In genomic region chr10:102757323-102757722, GRCh38 we compare ENCODE assay signal across 19 cellular contexts. TPM values are rescaled to one million over a fixed set of nuclear protein-coding genes. Genes with fewer than 3 reads are reported as not detected.
DNase-seq lines count a peak whose midpoint lies in the region; ATAC-seq and TF ChIP-seq lines count a peak whose summit lies in the region.
"Had no signal": no experiment of that assay in that cellular context is flagged by ENCODE, and none has a peak within 500 bp of the region (broad histone marks: within the 10 kb centered on the region; RNA-seq: fewer than 3 reads in every experiment).

No MANE protein-coding gene starts in this region.

- H3K9me3 ChIP-seq in tibial artery: no peaks in the 10 kb centered on the region
- H3K9me3 ChIP-seq: MG63 had no signal

- H3K36me3 Mint-ChIP-seq in activated CD8-positive, alpha-beta T cell treated with anti-CD3 and anti-CD28 coated beads, Interleukin-2, amount 10 ng/mL, durations not matched to agents 7 days and 5 days (ENCODE audit: low read depth): peaks cover 18% of the 10 kb centered on the region
- H3K36me3 Mint-ChIP-seq in activated CD8-positive, alpha-beta T cell treated with anti-CD3 and anti-CD28 coated beads for 36 hours (ENCODE audit: low read depth): peaks cover 14% of the 10 kb centered on the region
- H3K36me3 Mint-ChIP-seq in chondrocyte (ENCODE audit: low read depth): peaks cover 1% of the 10 kb centered on the region
- H3K36me3 Mint-ChIP-seq in naive thymus-derived CD8-positive, alpha-beta T cell: peaks cover 0 to 26% (median 5%) of the 10 kb centered on the region in 3 donors

- peaks cover 36% of the 10 kb centered on the region for H3K4me1 Mint-ChIP-seq in activated CD8-positive, alpha-beta T cell treated with anti-CD3 and anti-CD28 coated beads, Interleukin-2, amount 10 ng/mL, durations not matched to agents 7 days and 5 days (ENCODE audit: low read depth)
- H3K4me1 Mint-ChIP-seq in activated CD8-positive, alpha-beta T cell treated with anti-CD3 and anti-CD28 coated beads for 36 hours (ENCODE audit: low read depth): peaks cover 39% of the 10 kb centered on the region
- H3K4me1 Mint-ChIP-seq in chondrocyte (ENCODE audit: low read depth): peaks cover 75% of the 10 kb centered on the region
- peaks cover 24 to 52% (median 46%) of the 10 kb centered on the region in 4 donors for H3K4me1 Mint-ChIP-seq in naive thymus-derived CD8-positive, alpha-beta T cell

- H3K9me3 Mint-ChIP-seq in activated CD8-positive, alpha-beta T cell treated with anti-CD3 and anti-CD28 coated beads, Interleukin-2, amount 10 ng/mL, durations not matched to agents 7 days and 5 days (ENCODE audit: insufficient read depth): no peaks in the 10 kb centered on the region
- H3K9me3 Mint-ChIP-seq in activated CD8-positive, alpha-beta T cell treated with anti-CD3 and anti-CD28 coated beads for 36 hours: peaks cover 2% of the 10 kb centered on the region
- H3K9me3 Mint-ChIP-seq in chondrocyte (ENCODE audit: low read depth): no peaks in the 10 kb centered on the region
- H3K9me3 Mint-ChIP-seq in naive thymus-derived CD8-positive, alpha-beta T cell: peaks cover 0 to 4% (median 0%) of the 10 kb centered on the region in 9 donors

- in situ Hi-C loops in ACHN (cut with HindIII; ENCODE audit: low pct_ligation_motif_present, low pct_unique_long_range_greater_than_20kb, low sequenced_read_pairs): no loop called here

- no peak for DNase-seq in activated CD8-positive, alpha-beta T cell treated with anti-CD3 and anti-CD28 coated beads, Interleukin-2, amount 10 ng/mL, durations not matched to agents 7 days and 5 days
- DNase-seq in activated CD8-positive, alpha-beta T cell treated with anti-CD3 and anti-CD28 coated beads for 36 hours: no peak
- DNase-seq in chondrocyte (ENCODE audit: low spot score) (no peak), tibial artery (no peak), NCI-H2107 treated with DMSO at 0.1 percent for 48 hours (lab: John Stamatoyannopoulos, UW; ENCODE audit: unreplicated experiment) (no peak), ACHN (no peak), EL (no peak)
- DNase-seq in naive thymus-derived CD8-positive, alpha-beta T cell: no peak
- DNase-seq: 8988T, GF-D8, GOT3, MG63, NCI-H1105, NCI-H1694, NCI-H226, NCI-H524 treated with DMSO at 0.1 percent for 48 hours, SIG-M5 had no signal

- no peaks in the 10 kb centered on the region for H3K27me3 ChIP-seq in tibial artery
- H3K27me3 ChIP-seq: BLaER1, MG63 had no signal

- H3K36me3 ChIP-seq in tibial artery: no peaks in the 10 kb centered on the region

- intact Hi-C loops in activated CD8-positive, alpha-beta T cell treated with anti-CD3 and anti-CD28 coated beads for 36 hours (cut with micrococcal nuclease): no loop called here
- intact Hi-C loops in tibial artery (cut with DNase I; ENCODE audit: low total_unique reads): no loop called here

- H3K27me3 Mint-ChIP-seq in activated CD8-positive, alpha-beta T cell treated with anti-CD3 and anti-CD28 coated beads, Interleukin-2, amount 10 ng/mL, durations not matched to agents 7 days and 5 days (ENCODE audit: low read depth): no peaks in the 10 kb centered on the region
- H3K27me3 Mint-ChIP-seq in activated CD8-positive, alpha-beta T cell treated with anti-CD3 and anti-CD28 coated beads for 36 hours: no peaks in the 10 kb centered on the region
- H3K27me3 Mint-ChIP-seq in chondrocyte (ENCODE audit: low read depth): no peaks in the 10 kb centered on the region
- H3K27me3 Mint-ChIP-seq in naive thymus-derived CD8-positive, alpha-beta T cell: no peaks in the 10 kb centered on the region

- peak overlapping the region; percentile 13 to 83 for H3K27ac ChIP-seq in tibial artery
- H3K27ac ChIP-seq: BLaER1, KMS-11 had no signal

- no peak overlapping the region for H3K4me3 ChIP-seq in tibial artery
- H3K4me3 ChIP-seq: BLaER1, MG63 had no signal

- no peak overlapping the region for H3K27ac Mint-ChIP-seq in activated CD8-positive, alpha-beta T cell treated with anti-CD3 and anti-CD28 coated beads, Interleukin-2, amount 10 ng/mL, durations not matched to agents 7 days and 5 days
- no peak overlapping the region for H3K27ac Mint-ChIP-seq in activated CD8-positive, alpha-beta T cell treated with anti-CD3 and anti-CD28 coated beads for 36 hours
- peak overlapping the region; percentile 51 for H3K27ac Mint-ChIP-seq in chondrocyte (ENCODE audit: unreplicated experiment)
- H3K27ac Mint-ChIP-seq in naive thymus-derived CD8-positive, alpha-beta T cell: peak overlapping the region in 7 of 10 donors; percentile 19 to 87 (median 51)

- CTCF ChIA-PET in activated CD8-positive, alpha-beta T cell treated with anti-CD3 and anti-CD28 coated beads, Interleukin-2, amount 10 ng/mL, durations not matched to agents 7 days and 5 days (lab: Charles Lee): no interaction called here
- CTCF ChIA-PET in activated CD8-positive, alpha-beta T cell treated with anti-CD3 and anti-CD28 coated beads for 36 hours (lab: Charles Lee): no interaction called here

- TF ChIP-seq CTCF in activated CD8-positive, alpha-beta T cell treated with anti-CD3 and anti-CD28 coated beads for 36 hours (IDR thresholded peaks at IDR 0.05): no peak
- TF ChIP-seq CTCF in chondrocyte (IDR thresholded peaks at IDR 0.05) (no peak), tibial artery (IDR thresholded peaks at IDR 0.05) (no peak)

- H3K4me1 ChIP-seq in tibial artery: peaks cover 7 to 97% (median 39%) of the 10 kb centered on the region in 4 donors

- H3K4me3 Mint-ChIP-seq in activated CD8-positive, alpha-beta T cell treated with anti-CD3 and anti-CD28 coated beads, Interleukin-2, amount 10 ng/mL, durations not matched to agents 7 days and 5 days: no peak overlapping the region
- no peak overlapping the region for H3K4me3 Mint-ChIP-seq in activated CD8-positive, alpha-beta T cell treated with anti-CD3 and anti-CD28 coated beads for 36 hours
- H3K4me3 Mint-ChIP-seq in chondrocyte (ENCODE audit: unreplicated experiment): no peak overlapping the region
- no peak overlapping the region for H3K4me3 Mint-ChIP-seq in naive thymus-derived CD8-positive, alpha-beta T cell

- POLR2A ChIA-PET in activated CD8-positive, alpha-beta T cell treated with anti-CD3 and anti-CD28 coated beads, Interleukin-2, amount 10 ng/mL, durations not matched to agents 7 days and 5 days (lab: Charles Lee): no interaction called here
- POLR2A ChIA-PET in activated CD8-positive, alpha-beta T cell treated with anti-CD3 and anti-CD28 coated beads for 36 hours (lab: Charles Lee): no interaction called here
- POLR2A ChIA-PET in naive thymus-derived CD8-positive, alpha-beta T cell (lab: Charles Lee): interaction anchor here (0.6 to 1.4 kb wide), 4 partner anchors 13 to 1327 kb away, joined by 3 to 5 read pairs (median 4); no protein-coding TSS in a partner anchor

- ATAC-seq in activated CD8-positive, alpha-beta T cell treated with anti-CD3 and anti-CD28 coated beads, Interleukin-2, amount 10 ng/mL, durations not matched to agents 7 days and 5 days: peak; percentile 36
- no peak for ATAC-seq in activated CD8-positive, alpha-beta T cell treated with anti-CD3 and anti-CD28 coated beads for 36 hours
- no peak for ATAC-seq in naive thymus-derived CD8-positive, alpha-beta T cell

RNA-seq across cellular contexts. Expression of gene WBP1L, which starts 13.6 kb away (rescaled TPM):
- 10 to 100 TPM; 25.7 to 25.9 TPM for total RNA-seq in activated CD8-positive, alpha-beta T cell treated with anti-CD3 and anti-CD28 coated beads, Interleukin-2, amount 10 ng/mL, durations not matched to agents 7 days and 5 days
- total RNA-seq in activated CD8-positive, alpha-beta T cell treated with anti-CD3 and anti-CD28 coated beads for 36 hours: 10 to 100 TPM; 11.4 to 12.7 TPM
- 95.3 to 97.1 TPM (median 95.8 TPM) in 3 replicates for total RNA-seq in chondrocyte
- 10 to 100 TPM; 32.6 to 35.6 TPM for total RNA-seq in naive thymus-derived CD8-positive, alpha-beta T cell
- 10 to 100 TPM; 22.6 to 28.2 (median 24.1) TPM for polyA plus RNA-seq in naive thymus-derived CD8-positive, alpha-beta T cell

RNA-seq across cellular contexts. Expression of gene SFXN2, which starts 42.9 kb away (rescaled TPM):
- 10 to 100 TPM; 22.2 TPM for total RNA-seq in activated CD8-positive, alpha-beta T cell treated with anti-CD3 and anti-CD28 coated beads, Interleukin-2, amount 10 ng/mL, durations not matched to agents 7 days and 5 days
- 10 to 100 TPM; 12.8 to 16.3 TPM for total RNA-seq in activated CD8-positive, alpha-beta T cell treated with anti-CD3 and anti-CD28 coated beads for 36 hours
- 4.0 to 11.1 TPM (median 4.7 TPM) in 3 replicates for total RNA-seq in chondrocyte
- 10 to 100 TPM; 30.0 to 32.6 TPM for total RNA-seq in naive thymus-derived CD8-positive, alpha-beta T cell
- polyA plus RNA-seq in naive thymus-derived CD8-positive, alpha-beta T cell: 10 to 100 TPM in 1 of 3 donors, 1 to 10 TPM in 2; 6.6 to 16.5 (median 9.0) TPM

RNA-seq across cellular contexts. Expression of gene ARL3, which starts 43.1 kb away (rescaled TPM):
- 1 to 10 TPM; 4.7 to 5.2 TPM for total RNA-seq in activated CD8-positive, alpha-beta T cell treated with anti-CD3 and anti-CD28 coated beads, Interleukin-2, amount 10 ng/mL, durations not matched to agents 7 days and 5 days
- total RNA-seq in activated CD8-positive, alpha-beta T cell treated with anti-CD3 and anti-CD28 coated beads for 36 hours: 1 to 10 TPM; 5.3 to 6.2 TPM
- 12.1 to 16.5 TPM (median 13.6 TPM) in 3 replicates for total RNA-seq in chondrocyte
- 1 to 10 TPM; 3.6 to 3.8 TPM for total RNA-seq in naive thymus-derived CD8-positive, alpha-beta T cell
- 1 to 10 TPM; 3.7 to 4.4 (median 3.9) TPM for polyA plus RNA-seq in naive thymus-derived CD8-positive, alpha-beta T cell

Comparison
In these comparisons a context has a peak if more than half of its experiments do, and no peak if none do; other contexts are left out.
1. H3K27ac Mint-ChIP-seq: peak in chondrocyte (single experiment) and naive thymus-derived CD8-positive, alpha-beta T cell (7 of 10); none in activated CD8-positive, alpha-beta T cell treated with anti-CD3 and anti-CD28 coated beads, Interleukin-2, amount 10 ng/mL, durations not matched to agents 7 days and 5 days (single experiment) and activated CD8-positive, alpha-beta T cell treated with anti-CD3 and anti-CD28 coated beads for 36 hours (single experiment).